26 cellular contexts compared by ENCODE assay signal in the genomic region with DNA sequence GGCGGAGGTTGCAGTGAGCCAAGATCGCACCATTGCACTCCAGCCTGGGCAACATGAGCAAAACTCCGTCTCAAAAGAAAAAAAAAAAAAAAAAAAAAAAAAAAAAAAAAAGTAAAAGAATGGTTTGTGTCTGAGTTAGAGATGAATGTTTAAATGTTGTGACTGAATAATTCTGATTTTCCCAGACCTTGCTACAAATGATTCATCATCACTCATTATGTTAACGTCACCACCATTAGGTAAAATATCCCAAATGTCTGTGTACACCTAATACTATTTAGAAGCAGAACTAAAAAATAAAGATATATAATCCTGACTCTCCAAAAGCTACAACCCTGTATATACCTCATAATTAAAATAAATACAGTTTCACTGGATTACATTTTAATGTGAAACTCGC.
A peak's percentile ranks its signal among the peaks of the same experiment; 100 is the strongest.
DNase-seq lines count a peak whose midpoint lies in the region; ATAC-seq, FAIRE-seq and TF ChIP-seq lines count a peak whose summit lies in the region.
"Had no signal": no experiment of that assay in that cellular context is flagged by ENCODE, and none has a peak within 500 bp of the region (broad histone marks: within the 10 kb centered on the region; RNA-seq: fewer than 3 reads in every experiment).

No MANE protein-coding gene starts in this region.

- H3K36me3 Mint-ChIP-seq in astrocyte (ENCODE audit: low read depth, unreplicated experiment) (no peaks in the 10 kb centered on the region), endodermal cell (ENCODE audit: low read depth) (no peaks in the 10 kb centered on the region)
- H3K36me3 Mint-ChIP-seq: IgD-negative memory B cell had no signal

- no peak overlapping the region for H2AK5ac ChIP-seq in IMR-90 (ENCODE audit: low read depth, low read length)

- no peak overlapping the region for H3K4me3 ChIP-seq in IMR-90 (ENCODE audit: insufficient read depth, low read depth, low read length)
- H3K4me3 ChIP-seq in astrocyte (ENCODE audit: insufficient read depth, low read depth, low read length), result no peak overlapping the region
- no peak overlapping the region for H3K4me3 ChIP-seq in endodermal cell (ENCODE audit: low read length)
- H3K4me3 ChIP-seq: BLaER1 treated with 17β-estradiol and CSF1 and Interleukin-3, amounts not matched to agents 10 nM and 100 nM; GM23338; Peyer's patch had no signal

- H3K4me1 Mint-ChIP-seq in astrocyte (ENCODE audit: low read depth, unreplicated experiment) (peaks cover 4% of the 10 kb centered on the region), endodermal cell (peaks cover 5% of the 10 kb centered on the region)

- no peaks in the 10 kb centered on the region for H3K79me1 ChIP-seq in IMR-90 (ENCODE audit: low read depth in 1 of 2, low read length in 2 of 2)

- no peak overlapping the region for H3K23ac ChIP-seq in IMR-90 (ENCODE audit: low read depth, low read length)

- BruUV-seq in IMR-90 (replicated peaks; lab: Mats Ljungman, UMichigan), result no TSS peak

- no peak overlapping the region for H3K9ac ChIP-seq in IMR-90 (ENCODE audit: low read depth, low read length)
- H3K9ac ChIP-seq in astrocyte (ENCODE audit: low read length), result no peak overlapping the region
- H3K9ac ChIP-seq in endodermal cell (ENCODE audit: extremely low read depth, low read length, poor library complexity, severe bottlenecking), result no peak overlapping the region
- H3K9ac ChIP-seq: BLaER1 treated with 17β-estradiol and CSF1 and Interleukin-3, amounts not matched to agents 10 nM and 100 nM had no signal

- H3K36me3 ChIP-seq in IMR-90 (ENCODE audit: control insufficient read depth, insufficient read depth, low read length) (no peaks in the 10 kb centered on the region), astrocyte (ENCODE audit: insufficient read depth, low read length) (peaks cover 38% of the 10 kb centered on the region), endodermal cell (ENCODE audit: control insufficient read depth, insufficient read depth, low read length) (no peaks in the 10 kb centered on the region)
- H3K36me3 ChIP-seq: BLaER1 treated with 17β-estradiol and CSF1 and Interleukin-3, amounts not matched to agents 10 nM and 100 nM; Peyer's patch had no signal

- peak; percentile 10 for DNase-seq in EL
- DNase-seq in IMR-90, result peak; percentile 58
- peak; percentile 40 for DNase-seq in astrocyte (ENCODE audit: low read depth)
- DNase-seq in kidney glomerular epithelial cell (lab: John Stamatoyannopoulos, UW), result peak; percentile 15
- DNase-seq in activated T-cell treated with anti-CD3 and anti-CD28 coated beads, Interleukin-2, amount 50 U/mL, for 1 hour, result no peak
- DNase-seq in stimulated activated CD4-positive, alpha-beta T cell treated with anti-CD3 and anti-CD28 coated beads, Interleukin-2, amount 100 ng/mL, for 48 hours, result no peak
- DNase-seq in endodermal cell, result no peak
- DNase-seq: AML-193; CD4-positive, alpha-beta T cell; COR-L47; H9; HFFc6; NCI-H1092; NCI-H1417 treated with DMSO at 0.1 percent for 48 hours; NCI-H1694 treated with DMSO at 0.1 percent for 48 hours; NCI-H2081; NCI-H2227 treated with DMSO at 0.1 percent for 48 hours; NCI-H526 treated with DMSO at 0.1 percent for 48 hours; Peyer's patch; Right ventricle myocardium superior; T-helper 1 cell had no signal

- H2BK15ac ChIP-seq in IMR-90 (ENCODE audit: low read depth, low read length), result no peak overlapping the region

- no peak overlapping the region for H3K4ac ChIP-seq in IMR-90 (ENCODE audit: low read depth, low read length)

- no peak overlapping the region for H3K18ac ChIP-seq in IMR-90 (ENCODE audit: low read depth, low read length)

- H2BK20ac ChIP-seq in IMR-90 (ENCODE audit: low read depth, low read length), result no peak overlapping the region

- H4K5ac ChIP-seq in IMR-90 (ENCODE audit: low read depth, low read length), result no peak overlapping the region

- H4K8ac ChIP-seq in IMR-90 (ENCODE audit: low read depth in 2 of 2, low read length in 2 of 2), result no peak overlapping the region

- no peaks in the 10 kb centered on the region for H3K9me3 Mint-ChIP-seq in astrocyte (ENCODE audit: unreplicated experiment)
- no peaks in the 10 kb centered on the region for H3K9me3 Mint-ChIP-seq in endodermal cell
- H3K9me3 Mint-ChIP-seq: CD4-positive, alpha-beta T cell; GM23338; H9; HFFc6; IgD-negative memory B cell had no signal

- no peak for FAIRE-seq in astrocyte (lab: Jason Lieb, UNC)
- FAIRE-seq: GM12892 had no signal

- H3K27me3 Mint-ChIP-seq in astrocyte (ENCODE audit: low read depth, unreplicated experiment) (no peaks in the 10 kb centered on the region), endodermal cell (ENCODE audit: insufficient read depth) (no peaks in the 10 kb centered on the region)
- H3K27me3 Mint-ChIP-seq: CD4-positive, alpha-beta T cell; IgD-negative memory B cell had no signal

- no peaks in the 10 kb centered on the region for H3K9me1 ChIP-seq in IMR-90 (ENCODE audit: insufficient read depth, low read length)

- POLR2A ChIA-PET in IMR-90 (lab: Charles Lee; ENCODE audit: unreplicated experiment), result no interaction called here

- no peak for TF ChIP-seq CTCF in IMR-90 (conservative IDR thresholded peaks at IDR 0.05; ENCODE audit: low read depth, low read length)
- no peak for TF ChIP-seq CTCF in astrocyte (IDR thresholded peaks at IDR 0.05; ENCODE audit: insufficient read depth, low read depth, low read length)
- no peak for TF ChIP-seq CTCF in endodermal cell (conservative IDR thresholded peaks at IDR 0.05)

- H2BK5ac ChIP-seq in IMR-90 (ENCODE audit: low read depth, low read length, poor library complexity, severe bottlenecking), result no peak overlapping the region

- intact Hi-C loops in IMR-90 (cut with micrococcal nuclease), result no loop called here

- no peak overlapping the region for H2AK9ac ChIP-seq in IMR-90 (replicated peaks; ENCODE audit: low read depth, low read length, poor library complexity)

- ATAC-seq in IMR-90 (ENCODE audit: low read depth), result no peak
- no peak for ATAC-seq in HG03571 (IDR thresholded peaks at IDR 0.05; ENCODE audit: unreplicated experiment)
- ATAC-seq: GM23338 had no signal

- TF ChIP-seq RAD21 in IMR-90 (IDR thresholded peaks at IDR 0.05; ENCODE audit: low read length), result no peak

- H4K20me1 ChIP-seq in IMR-90 (ENCODE audit: insufficient read depth, low read length) (no peaks in the 10 kb centered on the region), astrocyte (ENCODE audit: insufficient read depth, low read length) (no peaks in the 10 kb centered on the region)
- H4K20me1 ChIP-seq: BLaER1 treated with 17β-estradiol and CSF1 and Interleukin-3, amounts not matched to agents 10 nM and 100 nM had no signal

- H3K14ac ChIP-seq in IMR-90 (replicated peaks; ENCODE audit: low read depth, low read length), result no peak overlapping the region

- H3K27me3 ChIP-seq in IMR-90 (ENCODE audit: control insufficient read depth, insufficient read depth, low read length) (no peaks in the 10 kb centered on the region), astrocyte (ENCODE audit: insufficient read depth, low read length) (no peaks in the 10 kb centered on the region), endodermal cell (ENCODE audit: control insufficient read depth, insufficient read depth, low read length, poor library complexity, severe bottlenecking) (no peaks in the 10 kb centered on the region)
- H3K27me3 ChIP-seq: BLaER1 treated with 17β-estradiol and CSF1 and Interleukin-3, amounts not matched to agents 10 nM and 100 nM; Peyer's patch had no signal

- no peak overlapping the region for H3K27ac ChIP-seq in IMR-90 (ENCODE audit: insufficient read depth, low read length)
- peak overlapping the region; percentile 29 for H3K27ac ChIP-seq in astrocyte (ENCODE audit: low read depth, low read length)
- no peak overlapping the region for H3K27ac ChIP-seq in endodermal cell (ENCODE audit: low read depth, low read length)
- H3K27ac ChIP-seq: BLaER1 treated with 17β-estradiol and CSF1 and Interleukin-3, amounts not matched to agents 10 nM and 100 nM; Peyer's patch had no signal

- H2AFZ ChIP-seq in IMR-90 (replicated peaks; ENCODE audit: low read length, poor library complexity), result no peak overlapping the region
- no peak overlapping the region for H2AFZ ChIP-seq in astrocyte (ENCODE audit: low read depth, low read length)
- H2AFZ ChIP-seq: GM23338 had no signal

- WGBS in IMR-90 (ENCODE audit: extremely low coverage in 2 of 2, insufficient read length in 1 of 2), 2 experiments, result no CpG with 5 or more reads among the region's 5 CpGs
- WGBS in endodermal cell (ENCODE audit: insufficient coverage in 1 of 2, insufficient read length in 1 of 2), 2 experiments, result 90 to 95% methylated on average over 2 to 4 of the region's 5 CpGs

- dilution Hi-C loops in IMR-90 (cut with HindIII; ENCODE audit: low sequenced_read_pairs, unreplicated experiment), result no loop called here

- no peak overlapping the region for H2BK120ac ChIP-seq in IMR-90 (ENCODE audit: low read depth, low read length)

- no peak overlapping the region for H3K56ac ChIP-seq in IMR-90 (ENCODE audit: extremely low read depth, insufficient read depth, low read length)

- no peak overlapping the region for H4K91ac ChIP-seq in IMR-90 (ENCODE audit: insufficient read depth, low read depth, low read length)

- H3K9me3 ChIP-seq in IMR-90 (ENCODE audit: control insufficient read depth, insufficient read depth, low read length) (no peaks in the 10 kb centered on the region), astrocyte (ENCODE audit: insufficient read depth, low read depth, low read length) (no peaks in the 10 kb centered on the region), endodermal cell (ENCODE audit: control insufficient read depth, low read length) (no peaks in the 10 kb centered on the region)
- H3K9me3 ChIP-seq: BLaER1 treated with 17β-estradiol and CSF1 and Interleukin-3, amounts not matched to agents 10 nM and 100 nM; Peyer's patch had no signal

- H3K27ac Mint-ChIP-seq in astrocyte (ENCODE audit: unreplicated experiment), result no peak overlapping the region
- H3K27ac Mint-ChIP-seq in endodermal cell, result no peak overlapping the region
- H3K27ac Mint-ChIP-seq: CD4-positive, alpha-beta T cell; GM23338; H9; HFFc6; IgD-negative memory B cell had no signal

- CTCF ChIA-PET in IMR-90 (lab: Yijun Ruan, JAX), result no interaction called here

- H3K4me1 ChIP-seq in IMR-90 (ENCODE audit: control insufficient read depth, insufficient read depth, low read length) (peaks cover 3% of the 10 kb centered on the region; the same call in 1 of the 2 replicates), astrocyte (ENCODE audit: insufficient read depth, low read length) (peaks cover 15% of the 10 kb centered on the region), endodermal cell (ENCODE audit: control insufficient read depth, insufficient read depth, low read length) (no peaks in the 10 kb centered on the region)
- H3K4me1 ChIP-seq: Peyer's patch had no signal

- no peak overlapping the region for H3K4me2 ChIP-seq in IMR-90 (ENCODE audit: low read depth, low read length)
- no peak overlapping the region for H3K4me2 ChIP-seq in astrocyte (ENCODE audit: low read length)
- H3K4me2 ChIP-seq: BLaER1 treated with 17β-estradiol and CSF1 and Interleukin-3, amounts not matched to agents 10 nM and 100 nM; GM23338 had no signal

- no peak for TF ChIP-seq POLR2A in IMR-90 (IDR thresholded peaks at IDR 0.05; ENCODE audit: low read depth, low read length)

- in situ Hi-C loops in IMR-90 (cut with MboI; ENCODE audit: low sequenced_read_pairs), result no loop called here

- no peaks in the 10 kb centered on the region for H3K79me2 ChIP-seq in astrocyte (ENCODE audit: insufficient read depth, low read length)

- H3K4me3 Mint-ChIP-seq in astrocyte (ENCODE audit: unreplicated experiment) (no peak overlapping the region), endodermal cell (no peak overlapping the region)
- H3K4me3 Mint-ChIP-seq: CD4-positive, alpha-beta T cell; GM23338; H9; HFFc6; IgD-negative memory B cell had no signal

Comparison
In these comparisons a context has a peak if more than half of its experiments do, and no peak if none do; other contexts are left out.
1. DNase-seq: peak in EL (single experiment), IMR-90 (single experiment), astrocyte (single experiment) and kidney glomerular epithelial cell (single experiment); none in activated T-cell treated with anti-CD3 and anti-CD28 coated beads, Interleukin-2, amount 50 U/mL, for 1 hour (single experiment), stimulated activated CD4-positive, alpha-beta T cell treated with anti-CD3 and anti-CD28 coated beads, Interleukin-2, amount 100 ng/mL, for 48 hours (0 of 2) and endodermal cell (single experiment).